ENCODE assay signal across 1 cellular context in the genomic region with DNA sequence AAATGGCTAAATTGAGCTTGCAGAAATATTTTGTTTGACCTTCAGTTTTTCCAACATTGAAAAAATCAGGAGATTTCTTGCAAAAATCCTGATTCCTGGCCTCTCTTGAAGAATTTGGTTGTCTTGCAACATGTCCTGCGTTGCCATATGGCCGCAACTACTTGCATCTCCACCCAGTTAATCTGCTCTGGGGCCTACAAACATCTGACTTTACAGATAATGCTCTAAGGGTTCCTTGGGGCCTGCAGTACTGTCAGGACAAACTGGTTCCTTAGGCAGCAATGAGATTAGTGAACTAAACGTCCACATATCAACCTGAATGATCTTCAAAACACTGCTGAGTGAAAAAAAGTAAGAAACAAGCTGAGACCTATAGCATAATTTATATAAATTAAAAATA.
TF ChIP-seq lines count a peak whose summit lies in the region.

No MANE protein-coding gene starts in this region.

TF ChIP-seq in K562, 482 proteins besides CTCF, POLR2A, EP300 and RAD21 (continued from another document):
- TF ChIP-seq BCOR (IDR thresholded peaks at IDR 0.05) (peak; percentile 44; the same call in 1 of the 2 replicates), RFX5 (IDR thresholded peaks at IDR 0.05; ENCODE audit: low read depth, low read length) (no peak), FOXP1 (CRISPR knock-in tag; IDR thresholded peaks at IDR 0.05) (no peak), SIX5 (IDR thresholded peaks at IDR 0.05; ENCODE audit: borderline replicate concordance in 1 of 2, insufficient read depth in 1 of 2, low read depth in 1 of 2, low read length in 2 of 2) (no peak), TAF1 (IDR thresholded peaks at IDR 0.05; ENCODE audit: control insufficient read depth, extremely low read depth, insufficient read depth, low read length, severe bottlenecking) (no peak), ZNF140 (CRISPR knock-in tag; IDR thresholded peaks at IDR 0.05) (no peak), ZNF589 (CRISPR knock-in tag; IDR thresholded peaks at IDR 0.05; ENCODE audit: low read depth) (no peak), NFATC3 (IDR thresholded peaks at IDR 0.05) (no peak), ZNF354B (CRISPR knock-in tag; IDR thresholded peaks at IDR 0.05) (no peak), BHLHE40 (IDR thresholded peaks at IDR 0.05; ENCODE audit: low read length) (no peak), PTRF (tag; IDR thresholded peaks at IDR 0.05) (no peak), PURB (CRISPR knock-in tag; IDR thresholded peaks at IDR 0.05; ENCODE audit: low read depth) (no peak), SP2 (IDR thresholded peaks at IDR 0.05; ENCODE audit: extremely low read depth, low read depth, low read length, poor library complexity, severe bottlenecking) (no peak), ZNF75A (CRISPR knock-in tag; IDR thresholded peaks at IDR 0.05) (no peak), HNRNPL (IDR thresholded peaks at IDR 0.05; ENCODE audit: low read depth, low read length) (no peak), SAP30 (IDR thresholded peaks at IDR 0.05; ENCODE audit: borderline replicate concordance, insufficient read depth, low read depth, low read length, poor library complexity, severe bottlenecking) (no peak), GTF2A2 (tag; IDR thresholded peaks at IDR 0.05) (no peak), PML (IDR thresholded peaks at IDR 0.05; ENCODE audit: low read length) (peak; percentile 91), HDAC8 (tag; IDR thresholded peaks at IDR 0.05) (no peak), CAMTA2 (CRISPR knock-in tag; conservative IDR thresholded peaks at IDR 0.05) (no peak), NCOA6 (IDR thresholded peaks at IDR 0.05) (no peak; the same call in 1 of the 2 replicates), SRSF1 (IDR thresholded peaks at IDR 0.05; ENCODE audit: low read depth, low read length) (no peak), KLF6 (CRISPR knock-in tag; IDR thresholded peaks at IDR 0.05; ENCODE audit: borderline replicate concordance) (no peak), ZFPM2 (CRISPR knock-in tag; IDR thresholded peaks at IDR 0.05) (no peak)
- TF ChIP-seq, protein P1, sequence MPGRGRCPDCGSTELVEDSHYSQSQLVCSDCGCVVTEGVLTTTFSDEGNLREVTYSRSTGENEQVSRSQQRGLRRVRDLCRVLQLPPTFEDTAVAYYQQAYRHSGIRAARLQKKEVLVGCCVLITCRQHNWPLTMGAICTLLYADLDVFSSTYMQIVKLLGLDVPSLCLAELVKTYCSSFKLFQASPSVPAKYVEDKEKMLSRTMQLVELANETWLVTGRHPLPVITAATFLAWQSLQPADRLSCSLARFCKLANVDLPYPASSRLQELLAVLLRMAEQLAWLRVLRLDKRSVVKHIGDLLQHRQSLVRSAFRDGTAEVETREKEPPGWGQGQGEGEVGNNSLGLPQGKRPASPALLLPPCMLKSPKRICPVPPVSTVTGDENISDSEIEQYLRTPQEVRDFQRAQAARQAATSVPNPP (IDR thresholded peaks at IDR 0.05; ENCODE audit: borderline replicate concordance, insufficient read depth, insufficient read length) = no peak
- TF ChIP-seq, protein P2, sequence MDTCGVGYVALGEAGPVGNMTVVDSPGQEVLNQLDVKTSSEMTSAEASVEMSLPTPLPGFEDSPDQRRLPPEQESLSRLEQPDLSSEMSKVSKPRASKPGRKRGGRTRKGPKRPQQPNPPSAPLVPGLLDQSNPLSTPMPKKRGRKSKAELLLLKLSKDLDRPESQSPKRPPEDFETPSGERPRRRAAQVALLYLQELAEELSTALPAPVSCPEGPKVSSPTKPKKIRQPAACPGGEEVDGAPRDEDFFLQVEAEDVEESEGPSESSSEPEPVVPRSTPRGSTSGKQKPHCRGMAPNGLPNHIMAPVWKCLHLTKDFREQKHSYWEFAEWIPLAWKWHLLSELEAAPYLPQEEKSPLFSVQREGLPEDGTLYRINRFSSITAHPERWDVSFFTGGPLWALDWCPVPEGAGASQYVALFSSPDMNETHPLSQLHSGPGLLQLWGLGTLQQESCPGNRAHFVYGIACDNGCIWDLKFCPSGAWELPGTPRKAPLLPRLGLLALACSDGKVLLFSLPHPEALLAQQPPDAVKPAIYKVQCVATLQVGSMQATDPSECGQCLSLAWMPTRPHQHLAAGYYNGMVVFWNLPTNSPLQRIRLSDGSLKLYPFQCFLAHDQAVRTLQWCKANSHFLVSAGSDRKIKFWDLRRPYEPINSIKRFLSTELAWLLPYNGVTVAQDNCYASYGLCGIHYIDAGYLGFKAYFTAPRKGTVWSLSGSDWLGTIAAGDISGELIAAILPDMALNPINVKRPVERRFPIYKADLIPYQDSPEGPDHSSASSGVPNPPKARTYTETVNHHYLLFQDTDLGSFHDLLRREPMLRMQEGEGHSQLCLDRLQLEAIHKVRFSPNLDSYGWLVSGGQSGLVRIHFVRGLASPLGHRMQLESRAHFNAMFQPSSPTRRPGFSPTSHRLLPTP (IDR thresholded peaks at IDR 0.05; ENCODE audit: borderline replicate concordance, extremely low read depth, insufficient read length) = no peak
- TF ChIP-seq, protein P3, sequence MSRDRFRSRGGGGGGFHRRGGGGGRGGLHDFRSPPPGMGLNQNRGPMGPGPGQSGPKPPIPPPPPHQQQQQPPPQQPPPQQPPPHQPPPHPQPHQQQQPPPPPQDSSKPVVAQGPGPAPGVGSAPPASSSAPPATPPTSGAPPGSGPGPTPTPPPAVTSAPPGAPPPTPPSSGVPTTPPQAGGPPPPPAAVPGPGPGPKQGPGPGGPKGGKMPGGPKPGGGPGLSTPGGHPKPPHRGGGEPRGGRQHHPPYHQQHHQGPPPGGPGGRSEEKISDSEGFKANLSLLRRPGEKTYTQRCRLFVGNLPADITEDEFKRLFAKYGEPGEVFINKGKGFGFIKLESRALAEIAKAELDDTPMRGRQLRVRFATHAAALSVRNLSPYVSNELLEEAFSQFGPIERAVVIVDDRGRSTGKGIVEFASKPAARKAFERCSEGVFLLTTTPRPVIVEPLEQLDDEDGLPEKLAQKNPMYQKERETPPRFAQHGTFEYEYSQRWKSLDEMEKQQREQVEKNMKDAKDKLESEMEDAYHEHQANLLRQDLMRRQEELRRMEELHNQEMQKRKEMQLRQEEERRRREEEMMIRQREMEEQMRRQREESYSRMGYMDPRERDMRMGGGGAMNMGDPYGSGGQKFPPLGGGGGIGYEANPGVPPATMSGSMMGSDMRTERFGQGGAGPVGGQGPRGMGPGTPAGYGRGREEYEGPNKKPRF (IDR thresholded peaks at IDR 0.05; ENCODE audit: low read depth, low read length) = no peak
- TF ChIP-seq, protein P4, sequence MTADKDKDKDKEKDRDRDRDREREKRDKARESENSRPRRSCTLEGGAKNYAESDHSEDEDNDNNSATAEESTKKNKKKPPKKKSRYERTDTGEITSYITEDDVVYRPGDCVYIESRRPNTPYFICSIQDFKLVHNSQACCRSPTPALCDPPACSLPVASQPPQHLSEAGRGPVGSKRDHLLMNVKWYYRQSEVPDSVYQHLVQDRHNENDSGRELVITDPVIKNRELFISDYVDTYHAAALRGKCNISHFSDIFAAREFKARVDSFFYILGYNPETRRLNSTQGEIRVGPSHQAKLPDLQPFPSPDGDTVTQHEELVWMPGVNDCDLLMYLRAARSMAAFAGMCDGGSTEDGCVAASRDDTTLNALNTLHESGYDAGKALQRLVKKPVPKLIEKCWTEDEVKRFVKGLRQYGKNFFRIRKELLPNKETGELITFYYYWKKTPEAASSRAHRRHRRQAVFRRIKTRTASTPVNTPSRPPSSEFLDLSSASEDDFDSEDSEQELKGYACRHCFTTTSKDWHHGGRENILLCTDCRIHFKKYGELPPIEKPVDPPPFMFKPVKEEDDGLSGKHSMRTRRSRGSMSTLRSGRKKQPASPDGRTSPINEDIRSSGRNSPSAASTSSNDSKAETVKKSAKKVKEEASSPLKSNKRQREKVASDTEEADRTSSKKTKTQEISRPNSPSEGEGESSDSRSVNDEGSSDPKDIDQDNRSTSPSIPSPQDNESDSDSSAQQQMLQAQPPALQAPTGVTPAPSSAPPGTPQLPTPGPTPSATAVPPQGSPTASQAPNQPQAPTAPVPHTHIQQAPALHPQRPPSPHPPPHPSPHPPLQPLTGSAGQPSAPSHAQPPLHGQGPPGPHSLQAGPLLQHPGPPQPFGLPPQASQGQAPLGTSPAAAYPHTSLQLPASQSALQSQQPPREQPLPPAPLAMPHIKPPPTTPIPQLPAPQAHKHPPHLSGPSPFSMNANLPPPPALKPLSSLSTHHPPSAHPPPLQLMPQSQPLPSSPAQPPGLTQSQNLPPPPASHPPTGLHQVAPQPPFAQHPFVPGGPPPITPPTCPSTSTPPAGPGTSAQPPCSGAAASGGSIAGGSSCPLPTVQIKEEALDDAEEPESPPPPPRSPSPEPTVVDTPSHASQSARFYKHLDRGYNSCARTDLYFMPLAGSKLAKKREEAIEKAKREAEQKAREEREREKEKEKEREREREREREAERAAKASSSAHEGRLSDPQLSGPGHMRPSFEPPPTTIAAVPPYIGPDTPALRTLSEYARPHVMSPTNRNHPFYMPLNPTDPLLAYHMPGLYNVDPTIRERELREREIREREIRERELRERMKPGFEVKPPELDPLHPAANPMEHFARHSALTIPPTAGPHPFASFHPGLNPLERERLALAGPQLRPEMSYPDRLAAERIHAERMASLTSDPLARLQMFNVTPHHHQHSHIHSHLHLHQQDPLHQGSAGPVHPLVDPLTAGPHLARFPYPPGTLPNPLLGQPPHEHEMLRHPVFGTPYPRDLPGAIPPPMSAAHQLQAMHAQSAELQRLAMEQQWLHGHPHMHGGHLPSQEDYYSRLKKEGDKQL (CRISPR knock-in tag; IDR thresholded peaks at IDR 0.05; ENCODE audit: borderline replicate concordance) = no peak
